Comparison of ENCODE assay signal across 4 cellular contexts in genomic region chr13:90020536-90020935, GRCh38.
"Had no signal": no experiment of that assay in that cellular context is flagged by ENCODE, and none has a peak within 500 bp of the region (broad histone marks: within the 10 kb centered on the region; RNA-seq: fewer than 3 reads in every experiment).

No MANE protein-coding gene starts in this region.

- H3K4me3 ChIP-seq: GM23248 had no signal

- H2AFZ ChIP-seq: GM23248 had no signal

- H3K27ac Mint-ChIP-seq: H9 had no signal

- H3K4me3 Mint-ChIP-seq: H9 had no signal

- H3K9ac ChIP-seq: GM23248 had no signal

- H3K9me3 Mint-ChIP-seq: H9 had no signal

- H3K27ac ChIP-seq: GM23248 had no signal

- DNase-seq: GM23248, H9, HCEC 1CT, IMR-90 had no signal
